1 cellular context compared by ENCODE assay signal in the genomic region with DNA sequence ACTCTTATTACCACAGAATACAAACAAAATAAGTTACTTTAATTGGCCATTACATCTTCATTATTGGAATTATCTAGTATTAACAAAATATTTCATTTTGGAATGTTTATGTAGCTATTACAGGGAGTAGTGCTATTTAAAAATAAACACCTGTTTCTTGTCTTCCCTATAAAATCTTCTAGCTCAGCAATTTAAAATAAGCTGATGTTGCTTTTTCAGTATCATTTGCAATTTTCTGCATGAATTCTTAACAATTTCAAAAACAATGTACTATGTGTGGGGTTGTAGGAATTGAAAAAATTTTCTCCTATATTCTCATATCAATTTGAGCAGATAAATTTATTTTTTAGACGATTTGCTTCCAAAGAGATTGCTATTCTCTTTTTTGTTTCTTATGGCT.
TF ChIP-seq lines count a peak whose summit lies in the region.

No MANE protein-coding gene starts in this region.

TF ChIP-seq in K562, 482 proteins besides CTCF, POLR2A, EP300 and RAD21 (continued from another document):
- TF ChIP-seq DACH1 (IDR thresholded peaks at IDR 0.05; ENCODE audit: partially characterized antibody) (no peak), C11orf30 (IDR thresholded peaks at IDR 0.05; ENCODE audit: low read depth) (peak; percentile 20; the same call in 1 of the 2 replicates)
- TF ChIP-seq, protein P1, sequence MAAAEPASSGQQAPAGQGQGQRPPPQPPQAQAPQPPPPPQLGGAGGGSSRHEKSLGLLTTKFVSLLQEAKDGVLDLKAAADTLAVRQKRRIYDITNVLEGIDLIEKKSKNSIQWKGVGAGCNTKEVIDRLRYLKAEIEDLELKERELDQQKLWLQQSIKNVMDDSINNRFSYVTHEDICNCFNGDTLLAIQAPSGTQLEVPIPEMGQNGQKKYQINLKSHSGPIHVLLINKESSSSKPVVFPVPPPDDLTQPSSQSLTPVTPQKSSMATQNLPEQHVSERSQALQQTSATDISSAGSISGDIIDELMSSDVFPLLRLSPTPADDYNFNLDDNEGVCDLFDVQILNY (CRISPR knock-in tag; IDR thresholded peaks at IDR 0.05), result no peak
- TF ChIP-seq, protein P2, sequence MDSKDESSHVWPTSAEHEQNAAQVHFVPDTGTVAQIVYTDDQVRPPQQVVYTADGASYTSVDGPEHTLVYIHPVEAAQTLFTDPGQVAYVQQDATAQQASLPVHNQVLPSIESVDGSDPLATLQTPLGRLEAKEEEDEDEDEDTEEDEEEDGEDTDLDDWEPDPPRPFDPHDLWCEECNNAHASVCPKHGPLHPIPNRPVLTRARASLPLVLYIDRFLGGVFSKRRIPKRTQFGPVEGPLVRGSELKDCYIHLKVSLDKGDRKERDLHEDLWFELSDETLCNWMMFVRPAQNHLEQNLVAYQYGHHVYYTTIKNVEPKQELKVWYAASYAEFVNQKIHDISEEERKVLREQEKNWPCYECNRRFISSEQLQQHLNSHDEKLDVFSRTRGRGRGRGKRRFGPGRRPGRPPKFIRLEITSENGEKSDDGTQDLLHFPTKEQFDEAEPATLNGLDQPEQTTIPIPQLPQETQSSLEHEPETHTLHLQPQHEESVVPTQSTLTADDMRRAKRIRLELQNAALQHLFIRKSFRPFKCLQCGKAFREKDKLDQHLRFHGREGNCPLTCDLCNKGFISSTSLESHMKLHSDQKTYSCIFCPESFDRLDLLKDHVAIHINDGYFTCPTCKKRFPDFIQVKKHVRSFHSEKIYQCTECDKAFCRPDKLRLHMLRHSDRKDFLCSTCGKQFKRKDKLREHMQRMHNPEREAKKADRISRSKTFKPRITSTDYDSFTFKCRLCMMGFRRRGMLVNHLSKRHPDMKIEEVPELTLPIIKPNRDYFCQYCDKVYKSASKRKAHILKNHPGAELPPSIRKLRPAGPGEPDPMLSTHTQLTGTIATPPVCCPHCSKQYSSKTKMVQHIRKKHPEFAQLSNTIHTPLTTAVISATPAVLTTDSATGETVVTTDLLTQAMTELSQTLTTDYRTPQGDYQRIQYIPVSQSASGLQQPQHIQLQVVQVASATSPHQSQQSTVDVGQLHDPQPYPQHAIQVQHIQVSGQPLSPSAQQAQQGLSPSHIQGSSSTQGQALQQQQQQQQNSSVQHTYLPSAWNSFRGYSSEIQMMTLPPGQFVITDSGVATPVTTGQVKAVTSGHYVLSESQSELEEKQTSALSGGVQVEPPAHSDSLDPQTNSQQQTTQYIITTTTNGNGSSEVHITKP (IDR thresholded peaks at IDR 0.05; ENCODE audit: partially characterized antibody), result no peak
TF ChIP-seq in K562: peak in this region for 3.
